ENCODE assay signal across 8 cellular contexts in genomic region chr10:101780187-101780817, GRCh38. TPM values are rescaled to one million over a fixed set of nuclear protein-coding genes. Genes with fewer than 3 reads are reported as not detected.
DNase-seq lines count a peak whose midpoint lies in the region; ATAC-seq and FAIRE-seq lines count a peak whose summit lies in the region.

No MANE protein-coding gene starts in this region.

- H2BK5ac ChIP-seq in neuronal stem cell (ENCODE audit: low read length), result peak overlapping the region; percentile 67

- H3K18ac ChIP-seq in neuronal stem cell (ENCODE audit: low read length), result peak overlapping the region; percentile 91

- H3K27me3 Mint-ChIP-seq in CD4-positive, alpha-beta memory T cell, result peaks cover 19 to 20% of the 10 kb centered on the region in 2 donors
- H3K27me3 Mint-ChIP-seq in IgD-negative memory B cell, result peaks cover 20% of the 10 kb centered on the region
- peaks cover 27 to 34% of the 10 kb centered on the region in 2 donors for H3K27me3 Mint-ChIP-seq in effector memory CD8-positive, alpha-beta T cell

- no peaks in the 10 kb centered on the region for H3K9me3 ChIP-seq in CD4-positive, alpha-beta memory T cell (ENCODE audit: control insufficient read depth in 1 of 2, low read length in 2 of 2)
- H3K9me3 ChIP-seq in neuronal stem cell (replicated peaks in 1 of 2; ENCODE audit: control insufficient read depth in 2 of 2, insufficient read depth in 1 of 2, low read depth in 1 of 2, low read length in 2 of 2), result no peaks in the 10 kb centered on the region

- H3K14ac ChIP-seq in neuronal stem cell (ENCODE audit: low read length), result peak overlapping the region; percentile 57

- no peak overlapping the region for H2BK120ac ChIP-seq in neuronal stem cell (ENCODE audit: low read depth, low read length)

- H3K27me3 ChIP-seq in CD4-positive, alpha-beta memory T cell (ENCODE audit: insufficient read depth, low read length), result peaks cover 26% of the 10 kb centered on the region
- peaks cover 0 to 42% (median 31%) of the 10 kb centered on the region in 3 experiments for H3K27me3 ChIP-seq in neuronal stem cell (ENCODE audit: control insufficient read depth in 3 of 3, insufficient read depth in 3 of 3, low read depth in 1 of 3, low read length in 3 of 3)

- peaks cover 36 to 76% (median 53%) of the 10 kb centered on the region in 4 donors for H3K4me1 Mint-ChIP-seq in CD4-positive, alpha-beta memory T cell
- peaks cover 29 to 46% (median 41%) of the 10 kb centered on the region in 3 donors for H3K4me1 Mint-ChIP-seq in IgD-negative memory B cell
- H3K4me1 Mint-ChIP-seq in effector memory CD8-positive, alpha-beta T cell (ENCODE audit: low read depth in 2 of 2), result peaks cover 49 to 50% of the 10 kb centered on the region in 2 donors

- H3K4ac ChIP-seq in neuronal stem cell (ENCODE audit: low read length), result no peak overlapping the region

- H3K23ac ChIP-seq in neuronal stem cell (ENCODE audit: low read depth, low read length, poor library complexity), result no peak overlapping the region

- intact Hi-C loops in CD4-positive, alpha-beta memory T cell (cut with micrococcal nuclease), result loop anchor here (2.0 to 5.0 kb wide), 4 partner anchors 86 to 292 kb away; partner anchors contain the start of genes DPCD, FBXW4 and POLL

- H3K4me3 ChIP-seq in CD4-positive, alpha-beta memory T cell (ENCODE audit: low read length in 2 of 2), result peak overlapping the region in 1 of 2 donors; percentile 56
- no peak overlapping the region for H3K4me3 ChIP-seq in neuronal stem cell (ENCODE audit: low read length in 2 of 2)

- H4K8ac ChIP-seq in neuronal stem cell (ENCODE audit: low read depth, low read length), result no peak overlapping the region

- POLR2A ChIA-PET in CD4-positive, alpha-beta memory T cell (lab: Charles Lee; ENCODE audit: partially characterized antibody), result interaction anchor here (4.8 kb wide), 1 partner anchor 37 kb away, joined by 64 read pairs; the partner anchor contains the start of gene OGA

- H3K9ac ChIP-seq in neuronal stem cell (ENCODE audit: low read depth, low read length, poor library complexity), result no peak overlapping the region

- WGBS in neuronal stem cell (ENCODE audit: extremely low coverage in 2 of 2, insufficient read length in 2 of 2, insufficient replicate concordance in 1 of 2), 2 donors, result no CpG with 5 or more reads among the region's 17 CpGs

- ATAC-seq in effector memory CD8-positive, alpha-beta T cell (replicated peaks), result no peak

- H4K91ac ChIP-seq in neuronal stem cell (ENCODE audit: low read depth, low read length, poor library complexity), result peak overlapping the region; percentile 14

- peaks cover 8% of the 10 kb centered on the region for H3K36me3 ChIP-seq in CD4-positive, alpha-beta memory T cell (ENCODE audit: insufficient read depth, low read length)
- H3K36me3 ChIP-seq in neuronal stem cell (replicated peaks in 1 of 2; ENCODE audit: control insufficient read depth in 2 of 2, insufficient read depth in 2 of 2, low read length in 2 of 2), result peaks cover 4 to 15% of the 10 kb centered on the region in 2 donors

- H3K36me3 Mint-ChIP-seq in CD4-positive, alpha-beta memory T cell, result peaks cover 0 to 13% of the 10 kb centered on the region in 2 donors
- no peaks in the 10 kb centered on the region for H3K36me3 Mint-ChIP-seq in IgD-negative memory B cell
- peaks cover 23% of the 10 kb centered on the region for H3K36me3 Mint-ChIP-seq in effector memory CD8-positive, alpha-beta T cell (ENCODE audit: insufficient read depth)

- DNase-seq in CD4-positive, alpha-beta memory T cell, result no peak
- DNase-seq in effector memory CD8-positive, alpha-beta T cell, result no peak
- DNase-seq in neuronal stem cell (ENCODE audit: low spot score), result no peak
- DNase-seq in NCI-H2196 (lab: John Stamatoyannopoulos, UW; ENCODE audit: unreplicated experiment), result no peak
- no peak for DNase-seq in activated CD4-positive, CD25-positive, alpha-beta regulatory T cell (lab: John Stamatoyannopoulos, UW)
- no peak for DNase-seq in frontal cortex (ENCODE audit: low spot score in 2 of 2)
- no peak for DNase-seq in NCI-H2107 treated with DMSO at 0.1 percent for 48 hours (lab: John Stamatoyannopoulos, UW; ENCODE audit: unreplicated experiment)

- H2BK15ac ChIP-seq in neuronal stem cell (ENCODE audit: low read length), result peak overlapping the region; percentile 84

- peak overlapping the region in 5 of 7 donors; percentile 57 to 91 (median 76) for H3K27ac Mint-ChIP-seq in CD4-positive, alpha-beta memory T cell
- H3K27ac Mint-ChIP-seq in IgD-negative memory B cell, result peak overlapping the region; percentile 35 to 88 (median 72)
- H3K27ac Mint-ChIP-seq in effector memory CD8-positive, alpha-beta T cell, result peak overlapping the region in 1 of 2 donors; percentile 23

- H3K4me3 Mint-ChIP-seq in CD4-positive, alpha-beta memory T cell, result peak overlapping the region; percentile 72 to 90 (median 78)
- peak overlapping the region; percentile 84 to 97 (median 92) for H3K4me3 Mint-ChIP-seq in IgD-negative memory B cell
- H3K4me3 Mint-ChIP-seq in effector memory CD8-positive, alpha-beta T cell, result peak overlapping the region; percentile 76 to 85

- peak overlapping the region; percentile 82 for H2AK5ac ChIP-seq in neuronal stem cell (ENCODE audit: low read depth, low read length)

- no peak for FAIRE-seq in frontal cortex (lab: Jason Lieb, UNC)

- H3K4me1 ChIP-seq in CD4-positive, alpha-beta memory T cell (ENCODE audit: insufficient read depth, low read length), result peaks cover 70% of the 10 kb centered on the region
- H3K4me1 ChIP-seq in neuronal stem cell (ENCODE audit: control insufficient read depth in 2 of 2, insufficient read depth in 1 of 2, low read depth in 1 of 2, low read length in 2 of 2), result peaks cover 12 to 31% of the 10 kb centered on the region in 2 donors

- H3K27ac ChIP-seq in CD4-positive, alpha-beta memory T cell (ENCODE audit: low read depth, low read length), result no peak overlapping the region
- peak overlapping the region; percentile 36 for H3K27ac ChIP-seq in neuronal stem cell (replicated peaks; ENCODE audit: low read length)

- peak overlapping the region; percentile 67 for H3K4me2 ChIP-seq in neuronal stem cell (ENCODE audit: insufficient read depth, low read length, poor library complexity, severe bottlenecking)

- H2BK12ac ChIP-seq in neuronal stem cell (ENCODE audit: low read length), result peak overlapping the region; percentile 68

- H2AFZ ChIP-seq in neuronal stem cell (ENCODE audit: low read length), result no peak overlapping the region

- H3K9me3 Mint-ChIP-seq in CD4-positive, alpha-beta memory T cell, result peaks cover 0 to 2% (median 0%) of the 10 kb centered on the region in 8 donors
- no peaks in the 10 kb centered on the region for H3K9me3 Mint-ChIP-seq in IgD-negative memory B cell
- no peaks in the 10 kb centered on the region for H3K9me3 Mint-ChIP-seq in effector memory CD8-positive, alpha-beta T cell

- peaks cover 2% of the 10 kb centered on the region for H3K79me1 ChIP-seq in neuronal stem cell (ENCODE audit: low read depth, low read length)

- CTCF ChIA-PET in CD4-positive, alpha-beta memory T cell (lab: Charles Lee; ENCODE audit: partially characterized antibody), result interaction anchor here (0.9 to 4.1 kb wide), 18 partner anchors 8 to 566 kb away, joined by 3 to 35 read pairs (median 10); partner anchors contain the start of gene KCNIP2

RNA-seq across cellular contexts. Expression of gene NPM3, which starts 2.9 kb away (rescaled TPM):
- 10 to 100 TPM; 11.1 to 12.4 TPM for total RNA-seq in CD4-positive, alpha-beta memory T cell
- 1 to 10 TPM; 5.3 to 6.8 TPM for polyA plus RNA-seq in CD4-positive, alpha-beta memory T cell
- polyA plus RNA-seq in IgD-negative memory B cell, result 2.9 TPM
- polyA plus RNA-seq in neuronal stem cell (2013, experiment 1 of 2), result 105 TPM
- 108 TPM for polyA plus RNA-seq in neuronal stem cell (2013, experiment 2 of 2)
- total RNA-seq in frontal cortex, result 53.4 TPM

RNA-seq across cellular contexts. Expression of gene FGF8, which starts 4.4 kb away (rescaled TPM):
- total RNA-seq in CD4-positive, alpha-beta memory T cell, result not detected
- not detected for polyA plus RNA-seq in CD4-positive, alpha-beta memory T cell
- polyA plus RNA-seq in IgD-negative memory B cell, result not detected
- 91.9 TPM for polyA plus RNA-seq in neuronal stem cell (2013, experiment 1 of 2)
- polyA plus RNA-seq in neuronal stem cell (2013, experiment 2 of 2), result 86.1 TPM
- not detected for total RNA-seq in frontal cortex

RNA-seq across cellular contexts. Expression of gene OGA, which starts 37.9 kb away (rescaled TPM):
- 100 to 1,000 TPM; 307 to 325 TPM for total RNA-seq in CD4-positive, alpha-beta memory T cell
- 10 to 100 TPM; 26.6 to 49.2 TPM for polyA plus RNA-seq in CD4-positive, alpha-beta memory T cell
- 47.8 TPM for polyA plus RNA-seq in IgD-negative memory B cell
- polyA plus RNA-seq in neuronal stem cell (2013, experiment 1 of 2), result 74.9 TPM
- 76.0 TPM for polyA plus RNA-seq in neuronal stem cell (2013, experiment 2 of 2)
- 407 TPM for total RNA-seq in frontal cortex
